ENCODE assay signal across 1 cellular context in the genomic region with DNA sequence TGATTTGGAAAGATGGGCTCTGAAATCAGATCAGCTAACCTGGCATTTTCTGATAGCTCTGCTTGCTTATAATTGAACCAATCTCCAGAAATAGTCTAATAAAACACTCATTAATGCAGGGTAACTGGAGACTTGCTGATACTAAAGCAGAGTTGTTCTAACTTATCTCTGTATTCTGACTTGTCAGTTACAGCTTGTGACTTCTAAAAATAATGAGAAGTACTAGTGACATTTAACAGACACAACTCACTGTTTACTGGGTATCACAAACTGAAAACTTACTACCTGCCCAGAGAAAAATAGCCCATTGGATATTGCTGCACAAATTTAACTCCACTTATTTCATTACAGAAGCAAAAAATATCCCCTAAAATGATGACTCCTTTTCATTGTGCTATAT.
TF ChIP-seq lines count a peak whose summit lies in the region.

No MANE protein-coding gene starts in this region.

TF ChIP-seq in A549, 52 proteins besides CTCF, POLR2A, EP300 and RAD21 (continued from another document):
- TF ChIP-seq RARB (CRISPR knock-in tag; IDR thresholded peaks at IDR 0.05) (no peak), CBX2 (IDR thresholded peaks at IDR 0.05; ENCODE audit: borderline replicate concordance, low read depth) (no peak), CBX8 (IDR thresholded peaks at IDR 0.05) (no peak), EHF (CRISPR knock-in tag; IDR thresholded peaks at IDR 0.05) (no peak)
- TF ChIP-seq, protein P1, sequence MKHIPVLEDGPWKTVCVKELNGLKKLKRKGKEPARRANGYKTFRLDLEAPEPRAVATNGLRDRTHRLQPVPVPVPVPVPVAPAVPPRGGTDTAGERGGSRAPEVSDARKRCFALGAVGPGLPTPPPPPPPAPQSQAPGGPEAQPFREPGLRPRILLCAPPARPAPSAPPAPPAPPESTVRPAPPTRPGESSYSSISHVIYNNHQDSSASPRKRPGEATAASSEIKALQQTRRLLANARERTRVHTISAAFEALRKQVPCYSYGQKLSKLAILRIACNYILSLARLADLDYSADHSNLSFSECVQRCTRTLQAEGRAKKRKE (CRISPR knock-in tag; IDR thresholded peaks at IDR 0.05; ENCODE audit: low read depth), result no peak
- TF ChIP-seq, protein P2, sequence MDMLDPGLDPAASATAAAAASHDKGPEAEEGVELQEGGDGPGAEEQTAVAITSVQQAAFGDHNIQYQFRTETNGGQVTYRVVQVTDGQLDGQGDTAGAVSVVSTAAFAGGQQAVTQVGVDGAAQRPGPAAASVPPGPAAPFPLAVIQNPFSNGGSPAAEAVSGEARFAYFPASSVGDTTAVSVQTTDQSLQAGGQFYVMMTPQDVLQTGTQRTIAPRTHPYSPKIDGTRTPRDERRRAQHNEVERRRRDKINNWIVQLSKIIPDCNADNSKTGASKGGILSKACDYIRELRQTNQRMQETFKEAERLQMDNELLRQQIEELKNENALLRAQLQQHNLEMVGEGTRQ (IDR thresholded peaks at IDR 0.05), result no peak
- TF ChIP-seq, protein P3, sequence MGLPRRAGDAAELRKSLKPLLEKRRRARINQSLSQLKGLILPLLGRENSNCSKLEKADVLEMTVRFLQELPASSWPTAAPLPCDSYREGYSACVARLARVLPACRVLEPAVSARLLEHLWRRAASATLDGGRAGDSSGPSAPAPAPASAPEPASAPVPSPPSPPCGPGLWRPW (IDR thresholded peaks at IDR 0.05), result no peak
TF ChIP-seq in A549: peak in this region for 0.
